Comparison of ENCODE assay signal across 1 cellular context in the genomic region with DNA sequence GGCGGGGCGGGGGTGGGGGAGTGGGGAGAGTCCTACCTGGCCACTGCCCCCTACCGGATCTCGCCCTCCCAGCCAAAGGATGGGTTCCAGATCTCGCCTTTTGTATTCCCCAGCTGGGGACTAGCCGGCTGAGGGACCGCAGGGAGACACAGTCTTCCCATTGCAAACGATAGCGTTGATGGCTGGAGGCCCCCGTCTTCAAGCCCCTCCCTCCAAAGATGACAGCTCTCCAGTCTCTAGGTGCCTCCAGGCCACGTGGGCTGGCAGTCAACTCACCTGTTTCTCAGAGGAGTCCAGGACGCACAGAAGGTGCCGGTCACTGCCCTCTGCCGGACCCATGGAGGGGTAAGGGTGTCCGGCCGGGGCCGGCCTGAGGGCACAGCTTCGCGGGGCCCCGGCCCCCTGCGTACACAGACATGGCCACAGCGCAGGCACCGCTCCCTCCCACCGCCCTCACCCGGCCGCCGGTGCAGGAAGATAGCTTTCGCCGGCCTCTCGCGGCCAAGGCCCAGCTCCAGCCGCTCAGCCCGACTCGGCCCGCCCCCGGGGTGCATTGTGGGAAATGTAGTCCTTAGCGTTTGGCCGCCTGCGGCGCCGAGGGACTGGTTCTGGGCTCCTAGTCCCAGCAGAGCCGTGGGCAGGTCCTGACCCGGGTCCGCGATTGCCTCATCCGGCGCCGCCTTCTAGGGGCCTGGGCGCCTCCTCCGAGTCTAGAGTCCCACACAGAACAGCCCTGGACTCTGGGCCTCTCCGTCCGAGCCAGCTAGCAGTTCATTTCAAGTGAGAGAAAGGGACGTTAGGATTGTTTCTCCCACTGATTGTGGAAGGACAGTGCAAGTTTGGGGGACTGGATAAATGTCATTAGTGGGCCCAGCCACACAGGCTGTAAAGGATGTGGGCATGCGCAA.
A peak's percentile ranks its signal among the peaks of the same experiment; 100 is the strongest.
TF ChIP-seq lines count a peak whose summit lies in the region.

MON1A (minus strand) TSS at position 479 of the 908 bp plus-strand sequence. CDS start 16,465 bp downstream, outside the sequence.

TF ChIP-seq in K562, 482 proteins besides CTCF, POLR2A, EP300 and RAD21 (continued from another document and continues in another):
- no peak for TF ChIP-seq NR4A1 (CRISPR knock-in tag; IDR thresholded peaks at IDR 0.05)
- no peak for TF ChIP-seq NR4A1 (tag; IDR thresholded peaks at IDR 0.05)
- peak; percentile 73 to 76 for TF ChIP-seq NRF1 (conservative IDR thresholded peaks at IDR 0.05 in 1 of 2, IDR thresholded peaks at IDR 0.05 in 1 of 2)
- TF ChIP-seq SOX6 (IDR thresholded peaks at IDR 0.05), result 0 out of 2 replicates have a peak, but pooled peaks have one; percentile 12
- no peak for TF ChIP-seq FUS (optimal IDR thresholded peaks at IDR 0.05; ENCODE audit: low read depth, low read length)
- TF ChIP-seq, protein P1, sequence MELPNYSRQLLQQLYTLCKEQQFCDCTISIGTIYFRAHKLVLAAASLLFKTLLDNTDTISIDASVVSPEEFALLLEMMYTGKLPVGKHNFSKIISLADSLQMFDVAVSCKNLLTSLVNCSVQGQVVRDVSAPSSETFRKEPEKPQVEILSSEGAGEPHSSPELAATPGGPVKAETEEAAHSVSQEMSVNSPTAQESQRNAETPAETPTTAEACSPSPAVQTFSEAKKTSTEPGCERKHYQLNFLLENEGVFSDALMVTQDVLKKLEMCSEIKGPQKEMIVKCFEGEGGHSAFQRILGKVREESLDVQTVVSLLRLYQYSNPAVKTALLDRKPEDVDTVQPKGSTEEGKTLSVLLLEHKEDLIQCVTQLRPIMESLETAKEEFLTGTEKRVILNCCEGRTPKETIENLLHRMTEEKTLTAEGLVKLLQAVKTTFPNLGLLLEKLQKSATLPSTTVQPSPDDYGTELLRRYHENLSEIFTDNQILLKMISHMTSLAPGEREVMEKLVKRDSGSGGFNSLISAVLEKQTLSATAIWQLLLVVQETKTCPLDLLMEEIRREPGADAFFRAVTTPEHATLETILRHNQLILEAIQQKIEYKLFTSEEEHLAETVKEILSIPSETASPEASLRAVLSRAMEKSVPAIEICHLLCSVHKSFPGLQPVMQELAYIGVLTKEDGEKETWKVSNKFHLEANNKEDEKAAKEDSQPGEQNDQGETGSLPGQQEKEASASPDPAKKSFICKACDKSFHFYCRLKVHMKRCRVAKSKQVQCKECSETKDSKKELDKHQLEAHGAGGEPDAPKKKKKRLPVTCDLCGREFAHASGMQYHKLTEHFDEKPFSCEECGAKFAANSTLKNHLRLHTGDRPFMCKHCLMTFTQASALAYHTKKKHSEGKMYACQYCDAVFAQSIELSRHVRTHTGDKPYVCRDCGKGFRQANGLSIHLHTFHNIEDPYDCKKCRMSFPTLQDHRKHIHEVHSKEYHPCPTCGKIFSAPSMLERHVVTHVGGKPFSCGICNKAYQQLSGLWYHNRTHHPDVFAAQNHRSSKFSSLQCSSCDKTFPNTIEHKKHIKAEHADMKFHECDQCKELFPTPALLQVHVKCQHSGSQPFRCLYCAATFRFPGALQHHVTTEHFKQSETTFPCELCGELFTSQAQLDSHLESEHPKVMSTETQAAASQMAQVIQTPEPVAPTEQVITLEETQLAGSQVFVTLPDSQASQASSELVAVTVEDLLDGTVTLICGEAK (IDR thresholded peaks at IDR 0.05), result no peak
- TF ChIP-seq, protein P1 (CRISPR knock-in tag; IDR thresholded peaks at IDR 0.05), result no peak
- no peak; the same call in 1 of the 2 replicates for TF ChIP-seq CREB1 (IDR thresholded peaks at IDR 0.05)
- 0 out of 2 replicates have a peak, but pooled peaks have one; percentile 19 for TF ChIP-seq CREB1 (CRISPR knock-in tag; IDR thresholded peaks at IDR 0.05)
- 0 out of 2 replicates have a peak, but pooled peaks have one; percentile 39 for TF ChIP-seq EGR1 (conservative IDR thresholded peaks at IDR 0.05)
- TF ChIP-seq, protein P2, sequence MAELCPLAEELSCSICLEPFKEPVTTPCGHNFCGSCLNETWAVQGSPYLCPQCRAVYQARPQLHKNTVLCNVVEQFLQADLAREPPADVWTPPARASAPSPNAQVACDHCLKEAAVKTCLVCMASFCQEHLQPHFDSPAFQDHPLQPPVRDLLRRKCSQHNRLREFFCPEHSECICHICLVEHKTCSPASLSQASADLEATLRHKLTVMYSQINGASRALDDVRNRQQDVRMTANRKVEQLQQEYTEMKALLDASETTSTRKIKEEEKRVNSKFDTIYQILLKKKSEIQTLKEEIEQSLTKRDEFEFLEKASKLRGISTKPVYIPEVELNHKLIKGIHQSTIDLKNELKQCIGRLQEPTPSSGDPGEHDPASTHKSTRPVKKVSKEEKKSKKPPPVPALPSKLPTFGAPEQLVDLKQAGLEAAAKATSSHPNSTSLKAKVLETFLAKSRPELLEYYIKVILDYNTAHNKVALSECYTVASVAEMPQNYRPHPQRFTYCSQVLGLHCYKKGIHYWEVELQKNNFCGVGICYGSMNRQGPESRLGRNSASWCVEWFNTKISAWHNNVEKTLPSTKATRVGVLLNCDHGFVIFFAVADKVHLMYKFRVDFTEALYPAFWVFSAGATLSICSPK (IDR thresholded peaks at IDR 0.05; ENCODE audit: borderline replicate concordance), result no peak
- no peak for TF ChIP-seq GTF2B (IDR thresholded peaks at IDR 0.05; ENCODE audit: extremely low read depth, insufficient read length)
- TF ChIP-seq, protein P3, sequence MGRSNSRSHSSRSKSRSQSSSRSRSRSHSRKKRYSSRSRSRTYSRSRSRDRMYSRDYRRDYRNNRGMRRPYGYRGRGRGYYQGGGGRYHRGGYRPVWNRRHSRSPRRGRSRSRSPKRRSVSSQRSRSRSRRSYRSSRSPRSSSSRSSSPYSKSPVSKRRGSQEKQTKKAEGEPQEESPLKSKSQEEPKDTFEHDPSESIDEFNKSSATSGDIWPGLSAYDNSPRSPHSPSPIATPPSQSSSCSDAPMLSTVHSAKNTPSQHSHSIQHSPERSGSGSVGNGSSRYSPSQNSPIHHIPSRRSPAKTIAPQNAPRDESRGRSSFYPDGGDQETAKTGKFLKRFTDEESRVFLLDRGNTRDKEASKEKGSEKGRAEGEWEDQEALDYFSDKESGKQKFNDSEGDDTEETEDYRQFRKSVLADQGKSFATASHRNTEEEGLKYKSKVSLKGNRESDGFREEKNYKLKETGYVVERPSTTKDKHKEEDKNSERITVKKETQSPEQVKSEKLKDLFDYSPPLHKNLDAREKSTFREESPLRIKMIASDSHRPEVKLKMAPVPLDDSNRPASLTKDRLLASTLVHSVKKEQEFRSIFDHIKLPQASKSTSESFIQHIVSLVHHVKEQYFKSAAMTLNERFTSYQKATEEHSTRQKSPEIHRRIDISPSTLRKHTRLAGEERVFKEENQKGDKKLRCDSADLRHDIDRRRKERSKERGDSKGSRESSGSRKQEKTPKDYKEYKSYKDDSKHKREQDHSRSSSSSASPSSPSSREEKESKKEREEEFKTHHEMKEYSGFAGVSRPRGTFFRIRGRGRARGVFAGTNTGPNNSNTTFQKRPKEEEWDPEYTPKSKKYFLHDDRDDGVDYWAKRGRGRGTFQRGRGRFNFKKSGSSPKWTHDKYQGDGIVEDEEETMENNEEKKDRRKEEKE (IDR thresholded peaks at IDR 0.05; ENCODE audit: borderline replicate concordance in 1 of 2, control insufficient read depth in 1 of 2, low read depth in 2 of 2, low read length in 1 of 2), result no peak
- TF ChIP-seq, protein P4, sequence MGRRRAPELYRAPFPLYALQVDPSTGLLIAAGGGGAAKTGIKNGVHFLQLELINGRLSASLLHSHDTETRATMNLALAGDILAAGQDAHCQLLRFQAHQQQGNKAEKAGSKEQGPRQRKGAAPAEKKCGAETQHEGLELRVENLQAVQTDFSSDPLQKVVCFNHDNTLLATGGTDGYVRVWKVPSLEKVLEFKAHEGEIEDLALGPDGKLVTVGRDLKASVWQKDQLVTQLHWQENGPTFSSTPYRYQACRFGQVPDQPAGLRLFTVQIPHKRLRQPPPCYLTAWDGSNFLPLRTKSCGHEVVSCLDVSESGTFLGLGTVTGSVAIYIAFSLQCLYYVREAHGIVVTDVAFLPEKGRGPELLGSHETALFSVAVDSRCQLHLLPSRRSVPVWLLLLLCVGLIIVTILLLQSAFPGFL (CRISPR knock-in tag; IDR thresholded peaks at IDR 0.05), result no peak
- TF ChIP-seq, protein P5, sequence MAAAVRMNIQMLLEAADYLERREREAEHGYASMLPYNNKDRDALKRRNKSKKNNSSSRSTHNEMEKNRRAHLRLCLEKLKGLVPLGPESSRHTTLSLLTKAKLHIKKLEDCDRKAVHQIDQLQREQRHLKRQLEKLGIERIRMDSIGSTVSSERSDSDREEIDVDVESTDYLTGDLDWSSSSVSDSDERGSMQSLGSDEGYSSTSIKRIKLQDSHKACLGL (CRISPR knock-in tag; IDR thresholded peaks at IDR 0.05; ENCODE audit: borderline replicate concordance, poor library complexity, severe bottlenecking), result peak; percentile 78
- TF ChIP-seq CHD2 (IDR thresholded peaks at IDR 0.05; ENCODE audit: low read depth, low read length), result no peak; the same call in 1 of the 2 replicates
- TF ChIP-seq EP400 (IDR thresholded peaks at IDR 0.05), result peak; percentile 91
- peak; percentile 42; the same call in 1 of the 2 replicates for TF ChIP-seq FOSL1 (tag; conservative IDR thresholded peaks at IDR 0.05)
- TF ChIP-seq USF2 (CRISPR knock-in tag; IDR thresholded peaks at IDR 0.05), result peak; percentile 75
- TF ChIP-seq ZSCAN29 (IDR thresholded peaks at IDR 0.05), result no peak
- TF ChIP-seq CBX2 (IDR thresholded peaks at IDR 0.05; ENCODE audit: insufficient read depth, low read length, poor library complexity, severe bottlenecking), result no peak
- peak; percentile 59 for TF ChIP-seq CCNT2 (IDR thresholded peaks at IDR 0.05; ENCODE audit: borderline replicate concordance, extremely low read depth, insufficient read length, low read depth, low read length)
- no peak for TF ChIP-seq ZNF311 (CRISPR knock-in tag; IDR thresholded peaks at IDR 0.05)
- peak; percentile 91 for TF ChIP-seq SP1 (CRISPR knock-in tag; IDR thresholded peaks at IDR 0.05)
- TF ChIP-seq MEF2A (IDR thresholded peaks at IDR 0.05; ENCODE audit: control insufficient read depth, low read depth, low read length), result no peak
- TF ChIP-seq CAMTA2 (CRISPR knock-in tag; conservative IDR thresholded peaks at IDR 0.05), result no peak
- TF ChIP-seq YY1 (IDR thresholded peaks at IDR 0.05; ENCODE audit: borderline replicate concordance in 1 of 3, control insufficient read depth in 1 of 3, extremely low read depth in 1 of 3, insufficient read depth in 3 of 3, insufficient read length in 1 of 3, insufficient replicate concordance in 2 of 3, low read depth in 1 of 3, low read length in 2 of 3), result peak in 1 of 3 experiments; percentile 74
- 0 out of 2 replicates have a peak, but pooled peaks have one; percentile 45 for TF ChIP-seq E2F5 (CRISPR knock-in tag; IDR thresholded peaks at IDR 0.05)
- TF ChIP-seq NUFIP1 (IDR thresholded peaks at IDR 0.05; ENCODE audit: partially characterized antibody), result no peak
- TF ChIP-seq KDM4B (IDR thresholded peaks at IDR 0.05; ENCODE audit: borderline replicate concordance in 2 of 2, low read depth in 1 of 2), result 0 out of 4 replicates have a peak, but pooled peaks of 1 of the 2 experiments have one; percentile 32
- TF ChIP-seq NR2C2 (CRISPR knock-in tag; IDR thresholded peaks at IDR 0.05), result no peak
- peak; percentile 89 for TF ChIP-seq NR2C2 (tag; IDR thresholded peaks at IDR 0.05)
- no peak for TF ChIP-seq EHMT2 (IDR thresholded peaks at IDR 0.05)
- TF ChIP-seq CREM (IDR thresholded peaks at IDR 0.05; ENCODE audit: low read depth), result peak; percentile 39; the same call in 1 of the 2 replicates
- TF ChIP-seq, protein P6, sequence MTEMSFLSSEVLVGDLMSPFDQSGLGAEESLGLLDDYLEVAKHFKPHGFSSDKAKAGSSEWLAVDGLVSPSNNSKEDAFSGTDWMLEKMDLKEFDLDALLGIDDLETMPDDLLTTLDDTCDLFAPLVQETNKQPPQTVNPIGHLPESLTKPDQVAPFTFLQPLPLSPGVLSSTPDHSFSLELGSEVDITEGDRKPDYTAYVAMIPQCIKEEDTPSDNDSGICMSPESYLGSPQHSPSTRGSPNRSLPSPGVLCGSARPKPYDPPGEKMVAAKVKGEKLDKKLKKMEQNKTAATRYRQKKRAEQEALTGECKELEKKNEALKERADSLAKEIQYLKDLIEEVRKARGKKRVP (CRISPR knock-in tag; IDR thresholded peaks at IDR 0.05), result peak; percentile 68
- TF ChIP-seq MCM2 (IDR thresholded peaks at IDR 0.05; ENCODE audit: low read depth), result no peak
